1 cellular context compared by ENCODE assay signal in the genomic region with DNA sequence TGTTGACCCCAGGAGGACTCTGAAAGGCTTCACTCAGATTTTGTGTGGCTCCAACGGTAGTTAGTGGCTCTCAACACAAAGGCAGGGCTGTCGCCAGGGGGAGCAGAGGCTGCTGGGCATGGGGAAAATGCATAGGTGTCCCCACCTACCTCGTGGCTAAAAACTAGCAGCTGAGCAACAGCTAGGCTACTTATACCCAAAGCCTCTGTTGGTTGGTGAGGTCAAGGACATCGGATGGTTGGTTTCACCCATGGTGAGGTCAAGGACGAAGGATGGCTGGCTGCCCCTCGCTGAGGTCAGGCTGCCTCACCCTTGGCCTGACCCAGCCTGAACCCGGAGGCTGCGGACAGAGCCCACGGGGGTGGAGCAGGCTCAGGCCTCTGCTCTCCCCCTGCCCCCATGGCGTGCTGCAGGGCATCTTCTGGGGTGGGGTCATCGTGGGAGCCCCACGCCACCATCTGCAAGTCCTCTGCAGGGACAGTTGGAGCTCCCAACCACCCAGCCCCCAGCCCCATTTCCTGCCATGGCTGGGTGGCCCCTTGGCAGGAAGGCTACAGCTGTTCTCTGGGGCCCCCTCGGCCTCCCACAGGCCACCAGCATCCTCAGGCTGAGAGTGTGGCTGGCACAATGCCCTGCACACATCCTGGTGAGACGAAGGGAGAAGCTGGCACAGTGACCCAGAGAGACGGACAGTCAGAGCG.
TF ChIP-seq lines count a peak whose summit lies in the region.

No MANE protein-coding gene starts in this region.

TF ChIP-seq in H1, 55 proteins besides CTCF, POLR2A, EP300 and RAD21:
- TF ChIP-seq TAF7 (optimal IDR thresholded peaks at IDR 0.05; ENCODE audit: borderline replicate concordance, low read depth, low read length) (no peak), BACH1 (IDR thresholded peaks at IDR 0.05; ENCODE audit: low read length) (no peak), KDM5A (IDR thresholded peaks at IDR 0.05; ENCODE audit: low read length) (no peak), BCL11A (IDR thresholded peaks at IDR 0.05; ENCODE audit: low read depth in 2 of 2, low read length in 2 of 2) (no peak), HDAC6 (IDR thresholded peaks at IDR 0.05; ENCODE audit: low read depth, low read length) (no peak), JUND (IDR thresholded peaks at IDR 0.05; ENCODE audit: low read length) (no peak), NRF1 (IDR thresholded peaks at IDR 0.05; ENCODE audit: low read depth, low read length) (no peak)
- TF ChIP-seq, protein P1, sequence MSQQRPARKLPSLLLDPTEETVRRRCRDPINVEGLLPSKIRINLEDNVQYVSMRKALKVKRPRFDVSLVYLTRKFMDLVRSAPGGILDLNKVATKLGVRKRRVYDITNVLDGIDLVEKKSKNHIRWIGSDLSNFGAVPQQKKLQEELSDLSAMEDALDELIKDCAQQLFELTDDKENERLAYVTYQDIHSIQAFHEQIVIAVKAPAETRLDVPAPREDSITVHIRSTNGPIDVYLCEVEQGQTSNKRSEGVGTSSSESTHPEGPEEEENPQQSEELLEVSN (IDR thresholded peaks at IDR 0.05): no peak
